In the genomic region with DNA sequence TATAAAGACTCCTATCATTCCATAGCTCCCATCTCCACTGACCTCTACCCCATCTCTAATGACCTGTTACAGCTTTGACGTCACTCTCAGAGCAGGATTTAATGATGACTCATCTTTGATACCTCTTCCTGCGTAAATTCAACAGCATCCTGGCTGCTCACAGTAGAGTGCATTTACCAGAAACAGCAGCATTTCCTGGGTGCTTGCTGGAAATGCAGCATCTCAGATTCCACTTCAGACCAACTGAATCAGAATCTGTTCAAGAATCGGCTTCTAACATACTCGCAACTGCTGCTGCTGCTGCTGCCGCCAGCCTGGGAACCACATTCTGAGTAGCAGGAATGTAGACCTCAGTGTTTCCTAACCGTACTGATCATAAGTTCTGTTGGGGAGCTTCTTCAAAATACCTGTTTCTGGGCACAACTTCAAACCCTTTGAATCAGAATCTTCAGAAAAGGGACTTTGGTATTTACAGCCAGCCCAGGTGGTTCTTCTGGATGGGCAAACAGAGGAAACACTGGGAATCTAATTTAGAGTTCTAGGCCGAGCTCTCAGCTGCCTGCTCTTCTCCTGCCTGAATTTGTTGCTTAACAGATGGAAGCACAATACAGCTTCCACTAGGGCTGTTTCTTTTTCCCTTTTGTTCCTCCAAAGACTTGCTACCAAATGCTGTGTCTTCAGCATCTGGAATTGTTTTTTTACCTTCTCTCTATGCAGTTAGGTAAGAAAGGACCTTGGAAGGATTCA, we compare ENCODE assay signal across 14 cellular contexts.
DNase-seq lines count a peak whose midpoint lies in the region; ATAC-seq, FAIRE-seq and TF ChIP-seq lines count a peak whose summit lies in the region.
"Had no signal": no experiment of that assay in that cellular context is flagged by ENCODE, and none has a peak within 500 bp of the region (broad histone marks: within the 10 kb centered on the region; RNA-seq: fewer than 3 reads in every experiment).

No MANE protein-coding gene starts in this region.

- H2AFZ ChIP-seq in HepG2 (ENCODE audit: low read length): no peak overlapping the region

- no peak overlapping the region for H3K4me2 ChIP-seq in HepG2 (ENCODE audit: low read depth, low read length)
- H3K4me2 ChIP-seq: BLaER1 had no signal

- POLR2A ChIA-PET in HepG2 (lab: Yijun Ruan, JAX): no interaction called here

- 44% methylated on average over 7 of the region's 7 CpGs for WGBS in HepG2 (ENCODE audit: low lambda C conversion rate)
- WGBS in right lobe of liver (ENCODE audit: insufficient coverage, low coverage, low lambda C conversion rate, missing lambda C conversion rate): 73% methylated on average over 6 of the region's 7 CpGs

- H3K9me3 ChIP-seq in HepG2 (ENCODE audit: low read length) (no peaks in the 10 kb centered on the region), right lobe of liver (no peaks in the 10 kb centered on the region)
- H3K9me3 ChIP-seq: BLaER1, MG63 had no signal

- H3K27me3 ChIP-seq in HepG2 (ENCODE audit: control insufficient read depth in 1 of 2, insufficient read depth in 2 of 2, low read length in 2 of 2): no peaks in the 10 kb centered on the region
- H3K27me3 ChIP-seq in right lobe of liver: no peaks in the 10 kb centered on the region
- H3K27me3 ChIP-seq: BLaER1, MG63 had no signal

- H3K4me1 ChIP-seq in HepG2 (ENCODE audit: insufficient read depth, low read length) (no peaks in the 10 kb centered on the region), right lobe of liver (no peaks in the 10 kb centered on the region)
- H3K4me1 ChIP-seq: BLaER1 had no signal

- ATAC-seq in HepG2 (no peak), right lobe of liver (no peak), GM18873 (IDR thresholded peaks at IDR 0.05; ENCODE audit: low FRiP score, unreplicated experiment) (no peak)
- ATAC-seq: natural killer cell had no signal

- H3K4me3 ChIP-seq in HepG2 (replicated peaks in 1 of 3; ENCODE audit: insufficient read depth in 1 of 3, low read depth in 2 of 3, low read length in 3 of 3) (no peak overlapping the region), right lobe of liver (no peak overlapping the region), fibroblast of villous mesenchyme (ENCODE audit: low read depth, low read length) (no peak overlapping the region)
- H3K4me3 ChIP-seq: BLaER1, MG63 had no signal

- H3K36me3 ChIP-seq in HepG2 (replicated peaks in 1 of 2; ENCODE audit: control insufficient read depth in 1 of 2, insufficient read depth in 2 of 2, low read length in 2 of 2) (no peaks in the 10 kb centered on the region), right lobe of liver (no peaks in the 10 kb centered on the region)
- H3K36me3 ChIP-seq: BLaER1, MG63 had no signal

- TF ChIP-seq POLR2A in HepG2 (IDR thresholded peaks at IDR 0.05; ENCODE audit: insufficient read depth in 1 of 2, low read depth in 2 of 2, low read length in 2 of 2) (no peak), right lobe of liver (IDR thresholded peaks at IDR 0.05) (no peak)

- H3K27ac ChIP-seq in HepG2 (ENCODE audit: extremely low read length, insufficient read depth, low read length) (no peak overlapping the region), right lobe of liver (no peak overlapping the region)
- H3K27ac ChIP-seq: BLaER1 had no signal

- TF ChIP-seq RAD21 in HepG2 (CRISPR knock-in tag; IDR thresholded peaks at IDR 0.05): no peak

- in situ Hi-C loops in HepG2 (cut with HindIII; ENCODE audit: extremely low pct_ligation_motif_present, low pct_unique_long_range_greater_than_20kb): no loop called here
- in situ Hi-C loops in GM13976 (cut with MboI; ENCODE audit: low sequenced_read_pairs, unreplicated experiment): no loop called here

- no peak overlapping the region for H3K9ac ChIP-seq in HepG2 (ENCODE audit: insufficient read depth, low read depth, low read length)
- H3K9ac ChIP-seq: BLaER1 had no signal

- TF ChIP-seq CTCF in HepG2 (CRISPR knock-in tag; IDR thresholded peaks at IDR 0.05): no peak
- TF ChIP-seq CTCF in right lobe of liver (IDR thresholded peaks at IDR 0.05): no peak
- no peak for TF ChIP-seq CTCF in fibroblast of villous mesenchyme (IDR thresholded peaks at IDR 0.05; ENCODE audit: insufficient read depth, low read depth, low read length)
- TF ChIP-seq CTCF in GM13976 (IDR thresholded peaks at IDR 0.05; ENCODE audit: borderline replicate concordance, control extremely low read depth, extremely low read depth, insufficient read depth, missing control alignments): no peak

- no peak for FAIRE-seq in HepG2 (lab: Jason Lieb, UNC)
- FAIRE-seq: kidney had no signal

- DNase-seq in HepG2 (ENCODE audit: low spot score) (no peak), right lobe of liver (no peak), SHP77 (lab: John Stamatoyannopoulos, UW) (peak; percentile 94 to 95), fibroblast of villous mesenchyme (ENCODE audit: low read depth) (peak; percentile 69), GDM1 (lab: John Stamatoyannopoulos, UW) (no peak), GM13976 (ENCODE audit: low spot score) (no peak)
- DNase-seq in activated naive CD4-positive, alpha-beta T cell (lab: John Stamatoyannopoulos, UW): no peak
- DNase-seq: foreskin melanocyte, kidney, MG63, natural killer cell, NCI-H345 had no signal

- CTCF ChIA-PET in HepG2 (lab: Yijun Ruan, JAX; ENCODE audit: low intra/inter-chr PET ratio, low total read pairs): no interaction called here

- no peaks in the 10 kb centered on the region for H3K79me2 ChIP-seq in HepG2 (ENCODE audit: insufficient read depth, low read length)

- BruUV-seq in HepG2 (replicated peaks; lab: Mats Ljungman, UMichigan): no TSS peak

- H4K20me1 ChIP-seq in HepG2 (ENCODE audit: insufficient read depth, low read length): no peaks in the 10 kb centered on the region
- H4K20me1 ChIP-seq: BLaER1 had no signal

- intact Hi-C loops in HepG2 (cut with micrococcal nuclease; ENCODE audit: unreplicated experiment): no loop called here
- intact Hi-C loops in right lobe of liver (cut with DNase I): no loop called here

- TF ChIP-seq EP300 in HepG2 (IDR thresholded peaks at IDR 0.05; ENCODE audit: low read depth in 2 of 2, low read length in 2 of 2) (no peak), HepG2 (CRISPR knock-in tag; IDR thresholded peaks at IDR 0.05; ENCODE audit: borderline replicate concordance) (no peak)

TF ChIP-seq in HepG2, 621 proteins besides CTCF, POLR2A, EP300 and RAD21:
- TF ChIP-seq CBX1 (IDR thresholded peaks at IDR 0.05; ENCODE audit: low read depth) (no peak), NFE2L2 (IDR thresholded peaks at IDR 0.05; ENCODE audit: low read length) (peak; percentile 24; the same call in 1 of the 2 replicates), SMC3 (IDR thresholded peaks at IDR 0.05; ENCODE audit: low read length) (no peak), CREB1 (IDR thresholded peaks at IDR 0.05) (peak; percentile 84), CREB1 (CRISPR knock-in tag; IDR thresholded peaks at IDR 0.05) (no peak)

Comparison
In these comparisons a context has a peak if more than half of its experiments do, and no peak if none do; other contexts are left out.
1. DNase-seq: peak in SHP77 (2 of 2) and fibroblast of villous mesenchyme (single experiment); none in HepG2 (single experiment), right lobe of liver (0 of 3), activated naive CD4-positive, alpha-beta T cell (0 of 4), GDM1 (single experiment) and GM13976 (single experiment).